Comparison of ENCODE assay signal across 13 cellular contexts in the genomic region with DNA sequence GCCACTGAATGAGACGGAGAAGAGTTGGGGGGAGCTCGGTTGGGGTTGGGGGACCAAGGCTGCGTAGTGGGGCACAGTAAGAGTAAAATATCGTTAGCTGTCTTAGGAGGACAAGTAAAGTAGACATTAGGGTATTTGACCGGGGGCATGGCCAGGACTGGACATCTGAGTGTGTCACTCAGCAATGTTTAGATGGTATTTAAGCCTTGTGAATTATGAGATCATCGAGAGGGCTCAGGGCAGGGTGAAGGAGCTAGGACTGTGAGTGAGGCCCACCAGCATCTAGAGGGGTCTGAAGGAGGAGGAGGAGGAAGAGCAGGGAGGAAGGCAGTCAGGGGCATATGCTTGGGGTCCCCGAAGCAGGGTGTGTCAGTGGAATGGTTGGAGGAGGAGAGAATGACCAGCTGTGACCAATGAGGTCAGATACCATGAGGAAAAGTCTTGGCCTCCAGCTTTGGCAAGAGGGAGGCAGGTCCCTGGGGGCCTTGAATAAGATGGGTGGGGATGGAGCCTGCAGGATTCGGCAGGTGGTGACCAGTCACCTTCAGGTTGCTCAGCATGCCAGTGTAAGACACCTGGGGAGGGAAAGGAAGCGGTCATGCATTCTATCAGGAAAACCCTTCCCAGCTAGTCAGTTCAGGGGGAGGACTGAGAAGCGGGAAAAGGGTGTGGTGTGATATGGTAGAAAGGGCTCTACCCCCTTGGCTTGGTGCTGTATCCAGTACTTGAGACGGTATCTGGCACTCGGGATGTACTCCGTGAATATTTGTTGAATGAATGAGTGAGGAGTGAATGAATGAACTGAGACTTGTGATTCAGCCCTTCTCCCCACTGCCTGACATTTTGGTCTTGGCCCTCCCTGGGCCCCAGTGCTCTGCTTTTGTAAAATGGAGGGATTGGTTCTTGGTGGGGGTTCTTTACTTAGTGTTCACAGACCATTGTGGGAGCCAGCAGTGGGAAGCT. TPM values are rescaled to one million over a fixed set of nuclear protein-coding genes. Genes with fewer than 3 reads are reported as not detected.
DNase-seq lines count a peak whose midpoint lies in the region; ATAC-seq and TF ChIP-seq lines count a peak whose summit lies in the region.
"Had no signal": no experiment of that assay in that cellular context is flagged by ENCODE, and none has a peak within 500 bp of the region (broad histone marks: within the 10 kb centered on the region; RNA-seq: fewer than 3 reads in every experiment).

No MANE protein-coding gene starts in this region.

- H3K27ac Mint-ChIP-seq in activated B cell treated with CpG ODN at 0.5 μM for 24 hours, result peak overlapping the region; percentile 67
- H3K27ac Mint-ChIP-seq in progenitor cell of endocrine pancreas, result peak overlapping the region; percentile 40

- peaks cover 77% of the 10 kb centered on the region for H3K4me1 Mint-ChIP-seq in activated B cell treated with CpG ODN at 0.5 μM for 24 hours
- peaks cover 74% of the 10 kb centered on the region for H3K4me1 Mint-ChIP-seq in progenitor cell of endocrine pancreas (ENCODE audit: low read depth)

- no peaks in the 10 kb centered on the region for H3K27me3 Mint-ChIP-seq in activated B cell treated with CpG ODN at 0.5 μM for 24 hours
- no peaks in the 10 kb centered on the region for H3K27me3 Mint-ChIP-seq in progenitor cell of endocrine pancreas

- H3K4me3 ChIP-seq in esophagus (ENCODE audit: low read depth in 1 of 2, low read length in 2 of 2), result no peak overlapping the region

- H3K9me3 Mint-ChIP-seq in activated B cell treated with CpG ODN at 0.5 μM for 24 hours (no peaks in the 10 kb centered on the region), progenitor cell of endocrine pancreas (ENCODE audit: low read depth) (no peaks in the 10 kb centered on the region)

- 68 to 75% methylated on average over 13 of the region's 13 CpGs for WGBS in esophagus, 2 donors

- peaks cover 0 to 22% of the 10 kb centered on the region in 2 donors for H3K36me3 ChIP-seq in esophagus (ENCODE audit: control insufficient read depth in 2 of 2, insufficient read depth in 2 of 2, low read length in 1 of 2)

- intact Hi-C loops in activated B cell treated with CpG ODN at 0.5 μM for 24 hours (cut with micrococcal nuclease), result loop anchor here (1.0 to 10.0 kb wide), 2 partner anchors 9 to 238 kb away; no protein-coding TSS in a partner anchor

- no peak for TF ChIP-seq CTCF in activated B cell treated with CpG ODN at 0.5 μM for 24 hours (IDR thresholded peaks at IDR 0.05)
- no peak for TF ChIP-seq CTCF in progenitor cell of endocrine pancreas (IDR thresholded peaks at IDR 0.05; ENCODE audit: unreplicated experiment)

- H3K27ac ChIP-seq in esophagus (ENCODE audit: low read depth in 2 of 2, low read length in 1 of 2), result peak overlapping the region; percentile 85 to 96

- peaks cover 12% of the 10 kb centered on the region for H3K36me3 Mint-ChIP-seq in activated B cell treated with CpG ODN at 0.5 μM for 24 hours (ENCODE audit: low read depth)
- peaks cover 8% of the 10 kb centered on the region for H3K36me3 Mint-ChIP-seq in progenitor cell of endocrine pancreas (ENCODE audit: insufficient read depth)

- DNase-seq in ELR (ENCODE audit: low read depth), result peak; percentile 49
- no peak for DNase-seq in activated B cell treated with CpG ODN at 0.5 μM for 24 hours
- no peak for DNase-seq in progenitor cell of endocrine pancreas (ENCODE audit: low spot score, unreplicated experiment)
- DNase-seq in NCI-H146 (lab: John Stamatoyannopoulos, UW), result no peak
- no peak for DNase-seq in GM19238 (ENCODE audit: insufficient read length, low spot score)
- no peak for DNase-seq in epidermal melanocyte (ENCODE audit: insufficient read length, low spot score)
- no peak for DNase-seq in NCI-H2081 treated with DMSO at 0.1 percent for 48 hours (lab: John Stamatoyannopoulos, UW)
- DNase-seq: activated T-cell treated with anti-CD3 and anti-CD28 coated beads, Interleukin-2, amount 50 U/mL, for 1 hour; foreskin fibroblast; GF-D8; NCI-H1092 treated with DMSO at 0.1 percent for 48 hours had no signal

- CTCF ChIA-PET in activated B cell treated with CpG ODN at 0.5 μM for 24 hours (lab: Charles Lee), result interaction anchor here (0.8 to 7.9 kb wide), 7 partner anchors 11 to 123 kb away, joined by 3 to 210 read pairs (median 5); no protein-coding TSS in a partner anchor

- peaks cover 25 to 59% of the 10 kb centered on the region in 2 donors for H3K4me1 ChIP-seq in esophagus (ENCODE audit: control insufficient read depth in 2 of 2, insufficient read depth in 2 of 2, low read length in 1 of 2)

- POLR2A ChIA-PET in activated B cell treated with CpG ODN at 0.5 μM for 24 hours (lab: Charles Lee), result no interaction called here

- H3K27me3 ChIP-seq in esophagus (ENCODE audit: control insufficient read depth in 1 of 2, insufficient read depth in 2 of 2, low read length in 2 of 2), result no peaks in the 10 kb centered on the region

- no peaks in the 10 kb centered on the region for H3K9me3 ChIP-seq in esophagus (ENCODE audit: control insufficient read depth in 2 of 2, insufficient read depth in 1 of 2, low read depth in 1 of 2, low read length in 1 of 2)

- ATAC-seq in activated B cell treated with CpG ODN at 0.5 μM for 24 hours (ENCODE audit: low read depth), result no peak

- H3K4me3 Mint-ChIP-seq in activated B cell treated with CpG ODN at 0.5 μM for 24 hours (no peak overlapping the region), progenitor cell of endocrine pancreas (ENCODE audit: low read depth) (no peak overlapping the region)

RNA-seq across cellular contexts. Expression of gene SH2D4B, which starts 34.8 kb away (rescaled TPM):
- total RNA-seq in activated B cell treated with CpG ODN at 0.5 μM for 24 hours, result 0.07 TPM in 1 of 2 replicates, not detected in the other
- under 1 TPM in 1 of 2 donors, not detected in 1; 0.02 TPM for polyA plus RNA-seq in esophagus
- total RNA-seq in progenitor cell of endocrine pancreas, result 0.11 and 0.12 TPM in 2 replicates
- total RNA-seq: myocyte had no signal

RNA-seq across cellular contexts. Expression of gene TSPAN14, which starts 48.8 kb away (rescaled TPM):
- 18.9 and 20.7 TPM in 2 replicates for total RNA-seq in activated B cell treated with CpG ODN at 0.5 μM for 24 hours
- polyA plus RNA-seq in esophagus, result 10 to 100 TPM; 50.6 to 63.2 TPM
- total RNA-seq in progenitor cell of endocrine pancreas, result 126 TPM in 2 replicates
